Comparison of ENCODE assay signal across 30 cellular contexts in the genomic region with DNA sequence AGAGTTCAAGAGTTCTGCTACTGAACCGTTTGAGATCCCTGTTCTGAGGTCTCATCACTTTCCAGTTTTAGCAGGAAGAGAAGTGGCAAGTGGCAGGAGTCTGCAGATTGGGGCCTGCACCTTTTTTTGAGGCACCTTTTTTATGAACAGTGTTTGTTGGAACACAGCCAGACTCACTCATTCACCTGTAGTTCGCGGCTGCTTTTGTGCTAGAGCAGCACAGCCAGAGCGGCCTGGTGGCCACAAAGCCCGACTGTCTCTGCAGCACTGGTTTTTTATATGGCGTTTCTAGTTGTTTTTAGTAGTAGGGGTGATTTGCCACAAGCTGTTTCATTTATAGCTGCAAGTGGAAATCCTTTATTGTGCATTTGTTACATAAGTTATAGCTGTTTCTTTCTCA. TPM values are rescaled to one million over a fixed set of nuclear protein-coding genes. Genes with fewer than 3 reads are reported as not detected.
DNase-seq lines count a peak whose midpoint lies in the region; ATAC-seq and TF ChIP-seq lines count a peak whose summit lies in the region.
"Had no signal": no experiment of that assay in that cellular context is flagged by ENCODE, and none has a peak within 500 bp of the region (broad histone marks: within the 10 kb centered on the region; RNA-seq: fewer than 3 reads in every experiment).

No MANE protein-coding gene starts in this region.

- H3K9me3 ChIP-seq in heart left ventricle (no peaks in the 10 kb centered on the region), lower lobe of right lung (no peaks in the 10 kb centered on the region)
- H3K9me3 ChIP-seq: Peyer's patch, upper lobe of left lung had no signal

- H3K36me3 ChIP-seq in heart left ventricle (peaks cover 0 to 71% (median 63%) of the 10 kb centered on the region in 9 donors), lower lobe of right lung (peaks cover 64% of the 10 kb centered on the region)

- peaks cover 55% of the 10 kb centered on the region for H3K36me3 Mint-ChIP-seq in stimulated activated memory B cell treated with anti-CD40 and anti-IgM and Interleukin-4, amounts not matched to agents 10 μg/mL and 1 μg/mL and 100 μg/mL, for 72 hours

- intact Hi-C loops in heart left ventricle (cut with DNase I) (no loop called here), lower lobe of right lung (cut with DNase I) (no loop called here)

- H3K4me1 Mint-ChIP-seq in stimulated activated memory B cell treated with anti-CD40 and anti-IgM and Interleukin-4, amounts not matched to agents 10 μg/mL and 1 μg/mL and 100 μg/mL, for 72 hours, result peaks cover 52% of the 10 kb centered on the region
- H3K4me1 Mint-ChIP-seq: neural crest cell had no signal

- H3K27me3 Mint-ChIP-seq in stimulated activated memory B cell treated with anti-CD40 and anti-IgM and Interleukin-4, amounts not matched to agents 10 μg/mL and 1 μg/mL and 100 μg/mL, for 72 hours, result no peaks in the 10 kb centered on the region
- H3K27me3 Mint-ChIP-seq: activated CD4-positive, alpha-beta T cell treated with anti-CD3 and anti-CD28 coated beads, Interleukin-2, amount 10 ng/mL, durations not matched to agents 24 days and 14 days; B cell; CD8-positive, alpha-beta memory T cell; effector memory CD8-positive, alpha-beta T cell had no signal

- no peak for TF ChIP-seq CTCF in heart left ventricle (IDR thresholded peaks at IDR 0.05)
- no peak for TF ChIP-seq CTCF in lower lobe of right lung (IDR thresholded peaks at IDR 0.05)

- no peak overlapping the region for H3K4me3 ChIP-seq in heart left ventricle
- no peak overlapping the region for H3K4me3 ChIP-seq in lower lobe of right lung
- H3K4me3 ChIP-seq: GM23338, lung, Peyer's patch, upper lobe of left lung had no signal

- DNase-seq in NCI-H2081 (lab: John Stamatoyannopoulos, UW) (peak; percentile 59 to 82), NCI-H2081 treated with DMSO at 0.1 percent for 48 hours (lab: John Stamatoyannopoulos, UW) (no peak), DMS79 (lab: John Stamatoyannopoulos, UW) (peak; percentile 35), NCI-H2029 (lab: John Stamatoyannopoulos, UW) (peak; percentile 55), RPMI8226 (peak; percentile 74), heart left ventricle (no peak), lower lobe of right lung (no peak)
- DNase-seq: activated CD4-positive, alpha-beta T cell treated with anti-CD3 and anti-CD28 coated beads, Interleukin-2, amount 10 ng/mL, durations not matched to agents 24 days and 14 days; activated gamma-delta T cell treated with Interleukin-2 at 50 U/mL for 16 hours; activated T-cell treated with anti-CD3 and anti-CD28 coated beads, Interleukin-2, amount 50 U/mL, for 4 hours; CD8-positive, alpha-beta memory T cell; cortex of kidney; effector memory CD8-positive, alpha-beta T cell; head of caudate nucleus; NCI-H226; Peyer's patch; posterior cingulate gyrus; right cardiac atrium; stimulated activated CD4-positive, alpha-beta T cell treated with anti-CD3 and anti-CD28 coated beads, Interleukin-4, amount 100 ng/mL, for 1 hour; substantia nigra; SW 1271; T1000 had no signal

- H3K4me1 ChIP-seq in heart left ventricle, result peaks cover 0 to 15% (median 4%) of the 10 kb centered on the region in 12 donors
- H3K4me1 ChIP-seq in lower lobe of right lung, result peaks cover 7% of the 10 kb centered on the region

- H3K27ac ChIP-seq in heart left ventricle, result no peak overlapping the region
- no peak overlapping the region for H3K27ac ChIP-seq in lower lobe of right lung
- H3K27ac ChIP-seq: Peyer's patch, upper lobe of left lung had no signal

- H3K27me3 ChIP-seq in heart left ventricle (no peaks in the 10 kb centered on the region), lower lobe of right lung (ENCODE audit: low read depth) (no peaks in the 10 kb centered on the region)
- H3K27me3 ChIP-seq: Peyer's patch, upper lobe of left lung had no signal

- no peak for TF ChIP-seq POLR2A in heart left ventricle (IDR thresholded peaks at IDR 0.05)

- no peak overlapping the region for H3K27ac Mint-ChIP-seq in stimulated activated memory B cell treated with anti-CD40 and anti-IgM and Interleukin-4, amounts not matched to agents 10 μg/mL and 1 μg/mL and 100 μg/mL, for 72 hours
- H3K27ac Mint-ChIP-seq: activated CD4-positive, alpha-beta T cell treated with anti-CD3 and anti-CD28 coated beads, Interleukin-2, amount 10 ng/mL, durations not matched to agents 24 days and 14 days; B cell; GM23338 had no signal

- ATAC-seq in heart left ventricle, result no peak
- ATAC-seq in lower lobe of right lung, result no peak
- ATAC-seq in stimulated activated memory B cell treated with anti-CD40 and anti-IgM and Interleukin-4, amounts not matched to agents 10 μg/mL and 1 μg/mL and 100 μg/mL, for 72 hours, result no peak
- ATAC-seq: activated T-cell treated with anti-CD3 and anti-CD28 coated beads, Interleukin-2, amount 50 U/mL, for 4 hours; effector memory CD8-positive, alpha-beta T cell; GM23338; right cardiac atrium; stimulated activated effector memory CD8-positive, alpha-beta T cell treated with anti-CD3 and anti-CD28 coated beads, Interleukin-12 subunit alpha, Interleukin-12 subunit beta, amount 100 ng/mL, for 72 hours had no signal

- no peaks in the 10 kb centered on the region for H3K9me3 Mint-ChIP-seq in stimulated activated memory B cell treated with anti-CD40 and anti-IgM and Interleukin-4, amounts not matched to agents 10 μg/mL and 1 μg/mL and 100 μg/mL, for 72 hours
- H3K9me3 Mint-ChIP-seq: activated CD4-positive, alpha-beta T cell treated with anti-CD3 and anti-CD28 coated beads, Interleukin-2, amount 10 ng/mL, durations not matched to agents 24 days and 14 days; activated T-cell treated with anti-CD3 and anti-CD28 coated beads, Interleukin-2, amount 50 U/mL, for 4 hours; CD8-positive, alpha-beta memory T cell; effector memory CD8-positive, alpha-beta T cell; GM23338; neural crest cell; stimulated activated effector memory CD8-positive, alpha-beta T cell treated with anti-CD3 and anti-CD28 coated beads, Interleukin-12 subunit alpha, Interleukin-12 subunit beta, amount 100 ng/mL, for 72 hours had no signal

- no peak overlapping the region for H3K4me3 Mint-ChIP-seq in stimulated activated memory B cell treated with anti-CD40 and anti-IgM and Interleukin-4, amounts not matched to agents 10 μg/mL and 1 μg/mL and 100 μg/mL, for 72 hours
- H3K4me3 Mint-ChIP-seq: activated CD4-positive, alpha-beta T cell treated with anti-CD3 and anti-CD28 coated beads, Interleukin-2, amount 10 ng/mL, durations not matched to agents 24 days and 14 days; activated T-cell treated with anti-CD3 and anti-CD28 coated beads, Interleukin-2, amount 50 U/mL, for 4 hours; B cell; CD8-positive, alpha-beta memory T cell; effector memory CD8-positive, alpha-beta T cell; GM23338; neural crest cell; stimulated activated effector memory CD8-positive, alpha-beta T cell treated with anti-CD3 and anti-CD28 coated beads, Interleukin-12 subunit alpha, Interleukin-12 subunit beta, amount 100 ng/mL, for 72 hours had no signal

- WGBS in heart left ventricle, 4 donors, result 64 to 76% (median 66%) methylated on average over 6 of the region's 6 CpGs

RNA-seq across cellular contexts. Expression of gene ACP1, which starts 8.6 kb away (rescaled TPM):
- total RNA-seq in heart left ventricle (10 to 100 TPM; 60.9 to 95.7 (median 64.7) TPM), lower lobe of right lung (68.6 TPM)
- 10 to 100 TPM; 51.4 to 99.7 TPM for polyA plus RNA-seq in heart left ventricle

RNA-seq across cellular contexts. Expression of gene SH3YL1, which starts 9.5 kb away (rescaled TPM):
- 10 to 100 TPM in 5 of 9 donors, 1 to 10 TPM in 4; 4.9 to 16.4 (median 10.5) TPM for total RNA-seq in heart left ventricle
- polyA plus RNA-seq in heart left ventricle, result 10 to 100 TPM in 1 of 2 donors, 1 to 10 TPM in 1; 7.1 to 11.7 TPM
- 42.2 TPM for total RNA-seq in lower lobe of right lung

RNA-seq across cellular contexts. Expression of gene ALKAL2, which starts 14.6 kb away (rescaled TPM):
- 1 to 10 TPM in 5 of 9 donors, under 1 TPM in 4; 0.44 to 9.0 (median 2.2) TPM for total RNA-seq in heart left ventricle
- 1 to 10 TPM in 1 of 2 donors, under 1 TPM in 1; 0.25 to 1.2 TPM for polyA plus RNA-seq in heart left ventricle
- total RNA-seq in lower lobe of right lung, result 6.7 TPM
- total RNA-seq: A673; activated T-cell treated with anti-CD3 and anti-CD28 coated beads, Interleukin-2, amount 50 U/mL, for 4 hours; CD8-positive, alpha-beta memory T cell had no signal
- polyA plus RNA-seq: CD8-positive, alpha-beta memory T cell had no signal

Comparison
In these comparisons a context has a peak if more than half of its experiments do, and no peak if none do; other contexts are left out.
1. DNase-seq: peak in NCI-H2081 (2 of 2), DMS79 (single experiment), NCI-H2029 (single experiment) and RPMI8226 (single experiment); none in NCI-H2081 treated with DMSO at 0.1 percent for 48 hours (single experiment), heart left ventricle (0 of 5) and lower lobe of right lung (single experiment).